In the genomic region with DNA sequence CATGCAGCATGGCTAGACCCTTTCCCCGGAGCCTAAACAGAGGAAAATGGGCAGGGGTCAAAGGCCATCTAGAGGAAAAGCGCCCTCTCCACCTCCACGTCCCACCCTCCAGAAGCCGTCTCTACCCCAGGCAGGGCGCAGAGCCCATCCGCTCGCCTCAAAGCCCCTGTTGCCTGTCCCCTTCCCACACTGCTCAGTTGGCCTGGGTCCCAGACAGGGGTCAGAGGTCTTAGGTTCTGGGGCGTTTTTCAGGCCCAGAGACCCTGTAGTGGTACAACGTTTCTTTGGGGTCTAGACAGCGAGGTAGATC, we compare ENCODE assay signal across 6 cellular contexts. TPM values are rescaled to one million over a fixed set of nuclear protein-coding genes. Genes with fewer than 3 reads are reported as not detected.
A peak's percentile ranks its signal among the peaks of the same experiment; 100 is the strongest.
DNase-seq lines count a peak whose midpoint lies in the region; ATAC-seq, FAIRE-seq and TF ChIP-seq lines count a peak whose summit lies in the region.

No MANE protein-coding gene starts in this region.

- no peak for FAIRE-seq in A549 (lab: Jason Lieb, UNC)

- H3K27ac ChIP-seq in A549: peak overlapping the region; percentile 90 to 97
- peak overlapping the region; percentile 99 for H3K27ac ChIP-seq in layer of hippocampus (ENCODE audit: low read depth, low read length)

- POLR2A ChIA-PET in A549 (lab: Yijun Ruan, JAX): interaction anchor here (0.7 to 3.1 kb wide), 22 partner anchors 9 to 357 kb away, joined by 3 to 36 read pairs (median 4); a partner anchor contains a TSS

- 2% methylated on average over 10 of the region's 10 CpGs for WGBS in A549 (ENCODE audit: missing lambda C conversion rate)

- TF ChIP-seq CTCF in A549 (IDR thresholded peaks at IDR 0.05) (no peak), WI38 (IDR thresholded peaks at IDR 0.05; ENCODE audit: low read depth, low read length) (no peak)

- TF ChIP-seq EP300 in A549 (IDR thresholded peaks at IDR 0.05): no peak

- H3K4me2 ChIP-seq in A549: peak overlapping the region; percentile 95

- ATAC-seq in A549 (peak; percentile 27; a peak in 5 of 6 replicates), GM21825 (IDR thresholded peaks at IDR 0.05; ENCODE audit: unreplicated experiment) (peak; percentile 10)

- no peak for TF ChIP-seq POLR2A in A549 (IDR thresholded peaks at IDR 0.05; ENCODE audit: low read length)

- H3K4me3 ChIP-seq in A549: peak overlapping the region; percentile 51
- H3K4me3 ChIP-seq in WI38 (ENCODE audit: low read depth, low read length): peak overlapping the region; percentile 79

- H3K27me3 ChIP-seq in layer of hippocampus (ENCODE audit: control insufficient read depth, insufficient read depth, low read length): no peaks in the 10 kb centered on the region

- TF ChIP-seq RAD21 in A549 (conservative IDR thresholded peaks at IDR 0.05 in 1 of 2, IDR thresholded peaks at IDR 0.05 in 1 of 2): no peak

- CTCF ChIA-PET in A549 (lab: Yijun Ruan, JAX): interaction anchor here (1.0 to 2.7 kb wide), 13 partner anchors 9 to 245 kb away, joined by 3 to 20 read pairs (median 3); a partner anchor contains a TSS

- no peak for DNase-seq in A549 (ENCODE audit: low read depth in 1 of 2, low spot score in 1 of 2)
- DNase-seq in hepatic stellate cell (ENCODE audit: low spot score): no peak
- DNase-seq in NCI-H1092 (lab: John Stamatoyannopoulos, UW): no peak

- H3K9me3 ChIP-seq in A549: no peaks in the 10 kb centered on the region

- H3K4me1 ChIP-seq in A549: peaks cover 8% of the 10 kb centered on the region

TF ChIP-seq in A549, 52 proteins besides CTCF, POLR2A, EP300 and RAD21:
- no peak for TF ChIP-seq JUNB (IDR thresholded peaks at IDR 0.05)
- no peak for TF ChIP-seq EHF (CRISPR knock-in tag; IDR thresholded peaks at IDR 0.05)
- 0 out of 2 replicates have a peak, but pooled peaks have one; percentile 8 for TF ChIP-seq SREBF2 (IDR thresholded peaks at IDR 0.05)
- no peak for TF ChIP-seq HOXB13 (CRISPR knock-in tag; IDR thresholded peaks at IDR 0.05; ENCODE audit: low read depth)
- TF ChIP-seq HOXA7 (CRISPR knock-in tag; IDR thresholded peaks at IDR 0.05): no peak
- TF ChIP-seq RARB (CRISPR knock-in tag; IDR thresholded peaks at IDR 0.05): no peak
- peak; percentile 70; the same call in 1 of the 2 replicates for TF ChIP-seq TFCP2L1 (CRISPR knock-in tag; IDR thresholded peaks at IDR 0.05)
- no peak for TF ChIP-seq EHMT2 (IDR thresholded peaks at IDR 0.05; ENCODE audit: low read depth)
- peak; percentile 46 to 65; a peak in 3 of 5 replicates for TF ChIP-seq JUN (IDR thresholded peaks at IDR 0.05)

RNA-seq across cellular contexts. Expression of a gene that starts 0.3 kb away (rescaled TPM):
- 7.4 and 7.6 TPM in 2 replicates for polyA plus RNA-seq in A549 (2011; rRNA removed)
- polyA plus RNA-seq in A549 (2012; cell fraction: cytosol; rRNA removed): 10.5 and 14.5 TPM in 2 replicates
- 33.4 and 45.5 TPM in 2 replicates for polyA plus RNA-seq in A549 (2012; cell fraction: nucleus; rRNA removed)
- 6.3 to 7.0 TPM (median 6.4 TPM) in 3 replicates for polyA plus RNA-seq in A549 (2017; fragmentation: RNase III; extraction: RNeasy Plus Mini Kit Qiagen cat#74134 plus additional on column Dnase treatment)
- polyA minus RNA-seq in A549 (2011; rRNA and poly(A)+ RNA removed): 9.5 and 15.0 TPM in 2 replicates

RNA-seq across cellular contexts. Expression of a gene that starts 0.7 kb away (rescaled TPM):
- polyA plus RNA-seq in A549 (2011; rRNA removed): 2.3 and 2.9 TPM in 2 replicates
- 4.2 and 4.7 TPM in 2 replicates for polyA plus RNA-seq in A549 (2012; cell fraction: cytosol; rRNA removed)
- 2.8 and 4.1 TPM in 2 replicates for polyA plus RNA-seq in A549 (2012; cell fraction: nucleus; rRNA removed)
- polyA plus RNA-seq in A549 (2017; fragmentation: RNase III; extraction: RNeasy Plus Mini Kit Qiagen cat#74134 plus additional on column Dnase treatment): 2.5 to 4.4 TPM (median 2.9 TPM) in 3 replicates
- 4.4 and 4.7 TPM in 2 replicates for polyA minus RNA-seq in A549 (2011; rRNA and poly(A)+ RNA removed)

RNA-seq across cellular contexts. Expression of a gene that starts 27.9 kb away (rescaled TPM):
- 200 and 270 TPM in 2 replicates for polyA plus RNA-seq in A549 (2011; rRNA removed)
- polyA plus RNA-seq in A549 (2012; cell fraction: cytosol; rRNA removed): 203 and 269 TPM in 2 replicates
- polyA plus RNA-seq in A549 (2012; cell fraction: nucleus; rRNA removed): 238 and 248 TPM in 2 replicates
- polyA plus RNA-seq in A549 (2017; fragmentation: RNase III; extraction: RNeasy Plus Mini Kit Qiagen cat#74134 plus additional on column Dnase treatment): 280 to 318 TPM (median 302 TPM) in 3 replicates
- 222 and 240 TPM in 2 replicates for polyA minus RNA-seq in A549 (2011; rRNA and poly(A)+ RNA removed)

RNA-seq across cellular contexts. Expression of a gene that starts 30.0 kb away (rescaled TPM):
- 2.6 and 3.4 TPM in 2 replicates for polyA plus RNA-seq in A549 (2011; rRNA removed)
- 4.9 and 6.7 TPM in 2 replicates for polyA plus RNA-seq in A549 (2012; cell fraction: cytosol; rRNA removed)
- polyA plus RNA-seq in A549 (2012; cell fraction: nucleus; rRNA removed): 17.0 and 20.5 TPM in 2 replicates
- 5.8 to 6.8 TPM (median 6.3 TPM) in 3 replicates for polyA plus RNA-seq in A549 (2017; fragmentation: RNase III; extraction: RNeasy Plus Mini Kit Qiagen cat#74134 plus additional on column Dnase treatment)
- 5.4 and 8.1 TPM in 2 replicates for polyA minus RNA-seq in A549 (2011; rRNA and poly(A)+ RNA removed)

RNA-seq across cellular contexts. Expression of a gene that starts 38.1 kb away (rescaled TPM):
- polyA plus RNA-seq in A549 (2011; rRNA removed) (147 and 210 TPM in 2 replicates), A549 (2017; fragmentation: RNase III; extraction: RNeasy Plus Mini Kit Qiagen cat#74134 plus additional on column Dnase treatment) (564 to 580 TPM (median 566 TPM) in 3 replicates)
- polyA plus RNA-seq in A549 (2012; cell fraction: cytosol; rRNA removed): 395 and 483 TPM in 2 replicates
- polyA plus RNA-seq in A549 (2012; cell fraction: nucleus; rRNA removed): 319 and 362 TPM in 2 replicates
- 203 and 214 TPM in 2 replicates for polyA minus RNA-seq in A549 (2011; rRNA and poly(A)+ RNA removed)
